In the genomic region with DNA sequence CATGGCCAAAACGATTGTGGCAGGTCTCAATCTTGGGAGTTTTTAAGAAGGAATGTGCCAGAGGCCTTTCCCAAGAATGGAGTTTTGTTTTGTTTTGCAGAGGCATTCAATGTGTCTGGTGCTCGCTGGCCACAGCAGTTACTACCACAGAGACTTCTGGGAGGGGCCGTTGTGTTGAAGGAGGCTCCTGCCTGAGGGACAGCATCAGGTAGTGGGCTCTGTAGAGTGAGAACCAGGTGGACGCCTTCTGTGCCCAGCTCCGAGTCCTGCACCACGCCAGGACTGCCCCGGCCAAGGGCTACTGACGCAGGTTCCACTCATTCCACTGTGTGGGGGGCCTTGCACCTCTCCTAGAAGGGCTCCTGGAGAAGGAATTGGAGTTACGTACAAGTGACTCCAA, we compare ENCODE assay signal across 20 cellular contexts. TPM values are rescaled to one million over a fixed set of nuclear protein-coding genes. Genes with fewer than 3 reads are reported as not detected.
DNase-seq lines count a peak whose midpoint lies in the region; ATAC-seq, FAIRE-seq and TF ChIP-seq lines count a peak whose summit lies in the region.
"Had no signal": no experiment of that assay in that cellular context is flagged by ENCODE, and none has a peak within 500 bp of the region (broad histone marks: within the 10 kb centered on the region; RNA-seq: fewer than 3 reads in every experiment).

No MANE protein-coding gene starts in this region.

- H3K9me1 ChIP-seq in K562 (ENCODE audit: control insufficient read depth, insufficient read depth, low read length): no peaks in the 10 kb centered on the region

- no peak for TF ChIP-seq POLR2A in K562 (conservative IDR thresholded peaks at IDR 0.05)

- no peaks in the 10 kb centered on the region for H3K9me3 ChIP-seq in K562 (replicated peaks; ENCODE audit: control insufficient read depth, insufficient read depth, low read depth, low read length)
- no peaks in the 10 kb centered on the region for H3K9me3 ChIP-seq in neural cell (ENCODE audit: low read length)
- H3K9me3 ChIP-seq: A549; BLaER1 treated with 17β-estradiol and CSF1 and Interleukin-3, amounts not matched to agents 10 nM and 100 nM; Caco-2 had no signal

- H3K27ac ChIP-seq in K562 (ENCODE audit: extremely low read depth, low read depth, low read length): no peak overlapping the region
- no peak overlapping the region for H3K27ac ChIP-seq in neural cell (ENCODE audit: low read length)
- H3K27ac ChIP-seq: 22Rv1; A549; BLaER1 treated with 17β-estradiol and CSF1 and Interleukin-3, amounts not matched to agents 10 nM and 100 nM; C4-2B had no signal

- ATAC-seq in K562: peak; percentile 36
- no peak for ATAC-seq in HG03039 (IDR thresholded peaks at IDR 0.05; ENCODE audit: unreplicated experiment)
- ATAC-seq: A549; CD8-positive, alpha-beta T cell; GM12878 had no signal

- DNase-seq in ELF-1 (ENCODE audit: low read depth, low spot score) (peak; percentile 40), K562 (ENCODE audit: extremely low read depth in 1 of 4, low spot score in 3 of 4) (no peak), globus pallidus (ENCODE audit: low spot score) (no peak)
- no peak for DNase-seq in stimulated activated CD8-positive, alpha-beta memory T cell treated with anti-CD3 and anti-CD28 coated beads, Interleukin-4, amount 100 ng/mL, for 48 hours
- DNase-seq: Caco-2; Calu3; CD4-positive, alpha-beta T cell; CD8-positive, alpha-beta T cell; DMS79 treated with DMSO at 0.1 percent for 48 hours; GDM1 had no signal

- H3K27me3 ChIP-seq in K562 (ENCODE audit: control insufficient read depth in 2 of 2, insufficient read depth in 2 of 2, low read length in 2 of 2) (peaks cover 25 to 27% of the 10 kb centered on the region in 2 experiments), neural cell (ENCODE audit: insufficient read depth, low read depth, low read length) (no peaks in the 10 kb centered on the region)
- H3K27me3 ChIP-seq: BLaER1 treated with 17β-estradiol and CSF1 and Interleukin-3, amounts not matched to agents 10 nM and 100 nM had no signal

- TF ChIP-seq EP300 in K562 (IDR thresholded peaks at IDR 0.05; ENCODE audit: low read length) (no peak), neural cell (conservative IDR thresholded peaks at IDR 0.05; ENCODE audit: poor library complexity, severe bottlenecking) (no peak)

- H3K36me3 ChIP-seq in K562 (ENCODE audit: control insufficient read depth, insufficient read depth, low read length): no peaks in the 10 kb centered on the region
- no peaks in the 10 kb centered on the region for H3K36me3 ChIP-seq in neural cell (ENCODE audit: insufficient read depth, low read length)
- H3K36me3 ChIP-seq: BLaER1 treated with 17β-estradiol and CSF1 and Interleukin-3, amounts not matched to agents 10 nM and 100 nM had no signal

- POLR2A ChIA-PET in K562 (lab: Yijun Ruan, JAX): interaction anchor here (3.6 kb wide), 1 partner anchor 17 kb away, joined by 15 read pairs; no protein-coding TSS in a partner anchor

- in situ Hi-C loops in K562 (cut with MboI): no loop called here

- no peak overlapping the region for H3K4me3 ChIP-seq in K562
- H3K4me3 ChIP-seq in neural cell (ENCODE audit: low read length): no peak overlapping the region
- H3K4me3 ChIP-seq: A549; BLaER1 treated with 17β-estradiol and CSF1 and Interleukin-3, amounts not matched to agents 10 nM and 100 nM; GM12878 had no signal

- intact Hi-C loops in K562 (cut with micrococcal nuclease): no loop called here

- no peaks in the 10 kb centered on the region for H3F3A ChIP-seq in neural cell (ENCODE audit: insufficient read depth, low read length, poor library complexity, severe bottlenecking)

- H3K9me2 ChIP-seq in neural cell (ENCODE audit: insufficient read depth, low read length): no peaks in the 10 kb centered on the region

- no peaks in the 10 kb centered on the region for H3K79me2 ChIP-seq in K562 (ENCODE audit: control insufficient read depth, insufficient read depth, low read length)
- no peaks in the 10 kb centered on the region for H3K79me2 ChIP-seq in neural cell (replicated peaks; ENCODE audit: insufficient read depth, low read length)

- TF ChIP-seq CTCF in K562 (IDR thresholded peaks at IDR 0.05 in 2 of 3, conservative IDR thresholded peaks at IDR 0.05 in 1 of 3; ENCODE audit: insufficient read depth in 2 of 3, low read depth in 1 of 3, low read length in 3 of 3): no peak
- no peak for TF ChIP-seq CTCF in neural cell (IDR thresholded peaks at IDR 0.05; ENCODE audit: poor library complexity, severe bottlenecking)

- TF ChIP-seq RAD21 in K562 (CRISPR knock-in tag; conservative IDR thresholded peaks at IDR 0.05 in 1 of 2, IDR thresholded peaks at IDR 0.05 in 1 of 2) (no peak), neural cell (conservative IDR thresholded peaks at IDR 0.05) (no peak)

- peaks cover 10% of the 10 kb centered on the region; the same call in 1 of the 2 replicates for H4K20me1 ChIP-seq in K562 (replicated peaks; ENCODE audit: control insufficient read depth, insufficient read depth, low read length)
- H4K20me1 ChIP-seq in neural cell (ENCODE audit: insufficient read depth): no peaks in the 10 kb centered on the region

- H3K9ac ChIP-seq in K562 (ENCODE audit: insufficient read depth in 1 of 2, low read depth in 2 of 2, low read length in 2 of 2) (no peak overlapping the region), neural cell (ENCODE audit: low read length) (peak overlapping the region; percentile 1)
- H3K9ac ChIP-seq: BLaER1 treated with 17β-estradiol and CSF1 and Interleukin-3, amounts not matched to agents 10 nM and 100 nM had no signal

- CTCF ChIA-PET in K562 (lab: Yijun Ruan, JAX; ENCODE audit: low intra/inter-chr PET ratio): no interaction called here

- no peaks in the 10 kb centered on the region for H3K4me1 ChIP-seq in K562 (replicated peaks in 1 of 2; ENCODE audit: control insufficient read depth in 2 of 2, insufficient read depth in 2 of 2, low read length in 2 of 2)
- H3K4me1 ChIP-seq: BLaER1 treated with 17β-estradiol and CSF1 and Interleukin-3, amounts not matched to agents 10 nM and 100 nM; Caco-2 had no signal

- FAIRE-seq in K562 (lab: Jason Lieb, UNC): peak; percentile 56
- FAIRE-seq: A549, D721Med, GM12878, GM12892, GM18507 had no signal

- H3K4me2 ChIP-seq in K562 (ENCODE audit: insufficient read depth, low read length) (no peak overlapping the region), neural cell (ENCODE audit: low read length) (no peak overlapping the region)
- H3K4me2 ChIP-seq: A549; BLaER1 treated with 17β-estradiol and CSF1 and Interleukin-3, amounts not matched to agents 10 nM and 100 nM had no signal

- no TSS peak for BruUV-seq in K562 (replicated peaks; lab: Mats Ljungman, UMichigan)

- WGBS in K562 (ENCODE audit: insufficient coverage, low coverage, missing lambda C conversion rate): 5% methylated on average over 9 of the region's 9 CpGs

- H2AFZ ChIP-seq in K562 (ENCODE audit: low read depth, low read length) (no peak overlapping the region), neural cell (ENCODE audit: low read depth, low read length) (no peak overlapping the region)

TF ChIP-seq in neural cell, 6 proteins besides CTCF, POLR2A, EP300 and RAD21 (continues in another document):
- TF ChIP-seq, protein P1, sequence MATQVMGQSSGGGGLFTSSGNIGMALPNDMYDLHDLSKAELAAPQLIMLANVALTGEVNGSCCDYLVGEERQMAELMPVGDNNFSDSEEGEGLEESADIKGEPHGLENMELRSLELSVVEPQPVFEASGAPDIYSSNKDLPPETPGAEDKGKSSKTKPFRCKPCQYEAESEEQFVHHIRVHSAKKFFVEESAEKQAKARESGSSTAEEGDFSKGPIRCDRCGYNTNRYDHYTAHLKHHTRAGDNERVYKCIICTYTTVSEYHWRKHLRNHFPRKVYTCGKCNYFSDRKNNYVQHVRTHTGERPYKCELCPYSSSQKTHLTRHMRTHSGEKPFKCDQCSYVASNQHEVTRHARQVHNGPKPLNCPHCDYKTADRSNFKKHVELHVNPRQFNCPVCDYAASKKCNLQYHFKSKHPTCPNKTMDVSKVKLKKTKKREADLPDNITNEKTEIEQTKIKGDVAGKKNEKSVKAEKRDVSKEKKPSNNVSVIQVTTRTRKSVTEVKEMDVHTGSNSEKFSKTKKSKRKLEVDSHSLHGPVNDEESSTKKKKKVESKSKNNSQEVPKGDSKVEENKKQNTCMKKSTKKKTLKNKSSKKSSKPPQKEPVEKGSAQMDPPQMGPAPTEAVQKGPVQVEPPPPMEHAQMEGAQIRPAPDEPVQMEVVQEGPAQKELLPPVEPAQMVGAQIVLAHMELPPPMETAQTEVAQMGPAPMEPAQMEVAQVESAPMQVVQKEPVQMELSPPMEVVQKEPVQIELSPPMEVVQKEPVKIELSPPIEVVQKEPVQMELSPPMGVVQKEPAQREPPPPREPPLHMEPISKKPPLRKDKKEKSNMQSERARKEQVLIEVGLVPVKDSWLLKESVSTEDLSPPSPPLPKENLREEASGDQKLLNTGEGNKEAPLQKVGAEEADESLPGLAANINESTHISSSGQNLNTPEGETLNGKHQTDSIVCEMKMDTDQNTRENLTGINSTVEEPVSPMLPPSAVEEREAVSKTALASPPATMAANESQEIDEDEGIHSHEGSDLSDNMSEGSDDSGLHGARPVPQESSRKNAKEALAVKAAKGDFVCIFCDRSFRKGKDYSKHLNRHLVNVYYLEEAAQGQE (IDR thresholded peaks at IDR 0.05; ENCODE audit: borderline replicate concordance): no peak
- TF ChIP-seq MXI1 (conservative IDR thresholded peaks at IDR 0.05; ENCODE audit: poor library complexity, severe bottlenecking) (no peak), EZH2 (IDR thresholded peaks at IDR 0.05; ENCODE audit: borderline replicate concordance, insufficient read depth, low read length, poor library complexity, severe bottlenecking) (no peak), POLR2AphosphoS5 (IDR thresholded peaks at IDR 0.05) (no peak)

RNA-seq across cellular contexts. Expression of a gene that starts 44.9 kb away (rescaled TPM):
- total RNA-seq in K562 (2011; cell fraction: chromatin; rRNA removed; ENCODE audit: low replicate concordance): 242 and 282 TPM in 2 replicates
- total RNA-seq in K562 (2011; cell fraction: nucleolus; rRNA removed): 217 and 228 TPM in 2 replicates
- 127 and 197 TPM in 2 replicates for total RNA-seq in K562 (2011; cell fraction: nucleoplasm; rRNA removed)
- total RNA-seq in K562 (2014; rRNA removed): 63.4 and 67.7 TPM in 2 replicates
- total RNA-seq in K562 (2014; rRNA removed; fragmentation: Illumina TruSeq; extraction: Trizol): 43.4 and 45.3 TPM in 2 replicates
- 57.6 and 58.3 TPM in 2 replicates for total RNA-seq in K562 (2015; rRNA removed; fragmentation: Illumina TruSeq; extraction: Trizol)
- 53.4 and 56.1 TPM in 2 replicates for total RNA-seq in K562 (2021)
- polyA plus RNA-seq in K562 (2011; rRNA removed): 28.2 and 32.1 TPM in 2 replicates
- 25.2 and 25.5 TPM in 2 replicates for polyA plus RNA-seq in K562 (2011; cell fraction: cytosol; rRNA removed)
- 67.3 and 94.0 TPM in 2 replicates for polyA plus RNA-seq in K562 (2011; cell fraction: nucleus; rRNA removed)
- polyA plus RNA-seq in K562 (2012): 11.9 and 12.9 TPM in 2 replicates
- polyA plus RNA-seq in K562 (2014; fragmentation: Illumina TruSeq; extraction: Trizol): 16.9 and 17.1 TPM in 2 replicates
- 1 to 10 TPM; 2.4 to 4.7 TPM for polyA plus RNA-seq in K562 (2014; fragmentation: Nextera tagmentation; extraction: Ambion mirVana)
- 25.2 and 29.1 TPM in 2 replicates for polyA plus RNA-seq in K562 (2014; rRNA removed)
- 164 and 169 TPM in 2 replicates for polyA minus RNA-seq in K562 (2011; rRNA and poly(A)+ RNA removed)
- polyA minus RNA-seq in K562 (2011; cell fraction: cytosol; rRNA and poly(A)+ RNA removed): 57.9 and 59.4 TPM in 2 replicates
- polyA minus RNA-seq in K562 (2011; cell fraction: nucleus; rRNA and poly(A)+ RNA removed): 287 and 388 TPM in 2 replicates
- polyA plus RNA-seq in neural cell: 8.1 and 9.0 TPM in 2 replicates
- 74.3 and 78.1 TPM in 2 replicates for polyA minus RNA-seq in neural cell
